ENCODE assay signal across 8 cellular contexts in genomic region chr6:28080631-28081485, GRCh38. TPM values are rescaled to one million over a fixed set of nuclear protein-coding genes. Genes with fewer than 3 reads are reported as not detected.
A peak's percentile ranks its signal among the peaks of the same experiment; 100 is the strongest.
DNase-seq lines count a peak whose midpoint lies in the region; ATAC-seq and TF ChIP-seq lines count a peak whose summit lies in the region.

No MANE protein-coding gene starts in this region.

- peak in 1 of 2 donors; percentile 31 for TF ChIP-seq POLR2A in uterus (IDR thresholded peaks at IDR 0.05)

- peak; percentile 90 for DNase-seq in NCI-H1930 (lab: John Stamatoyannopoulos, UW)
- DNase-seq in T-helper 9 cell: peak; percentile 91
- peak; percentile 98 for DNase-seq in astrocyte of the hippocampus (ENCODE audit: low read depth, low spot score)
- peak; percentile 94 for DNase-seq in hepatic stellate cell (ENCODE audit: low spot score)
- peak; percentile 95 for DNase-seq in putamen (ENCODE audit: low spot score)
- peak; percentile 94 to 95 for DNase-seq in uterus

- ATAC-seq in GM18511 (IDR thresholded peaks at IDR 0.05; ENCODE audit: unreplicated experiment) (peak; percentile 84), HG02973 (IDR thresholded peaks at IDR 0.05; ENCODE audit: unreplicated experiment) (peak; percentile 65)

- H3K36me3 ChIP-seq in uterus: no peaks in the 10 kb centered on the region

- H3K4me1 ChIP-seq in uterus: no peaks in the 10 kb centered on the region

- intact Hi-C loops in uterus (cut with DNase I; ENCODE audit: low total_unique reads): no loop called here

- H3K27me3 ChIP-seq in uterus: no peaks in the 10 kb centered on the region

- H3K9me3 ChIP-seq in uterus: no peaks in the 10 kb centered on the region

- TF ChIP-seq CTCF in uterus (IDR thresholded peaks at IDR 0.05): peak in 1 of 4 experiments; percentile 25

- peak overlapping the region; percentile 59 to 72 for H3K4me3 ChIP-seq in uterus

- peak overlapping the region; percentile 86 to 88 for H3K27ac ChIP-seq in uterus

RNA-seq across cellular contexts. Expression of gene ZNF165, which starts 0.5 kb away (rescaled TPM):
- 1 to 10 TPM in 3 of 4 donors, not detected in 1; 1.1 to 2.1 (median 1.2) TPM for total RNA-seq in uterus

RNA-seq across cellular contexts. Expression of gene ZSCAN16, which starts 43.6 kb away (rescaled TPM):
- 1 to 10 TPM in 3 of 4 donors, not detected in 1; 1.8 to 7.9 (median 5.3) TPM for total RNA-seq in uterus

Comparison
In these comparisons a context has a peak if more than half of its experiments do, and no peak if none do; other contexts are left out.
1. Peak in every context shown above with its lines: DNase-seq, ATAC-seq, H3K4me3 ChIP-seq and H3K27ac ChIP-seq.